7 cellular contexts compared by ENCODE assay signal in genomic region chrX:152713195-152713594, GRCh38. TPM values are rescaled to one million over a fixed set of nuclear protein-coding genes. Genes with fewer than 3 reads are reported as not detected.
"Had no signal": no experiment of that assay in that cellular context is flagged by ENCODE, and none has a peak within 500 bp of the region (broad histone marks: within the 10 kb centered on the region; RNA-seq: fewer than 3 reads in every experiment).

No MANE protein-coding gene starts in this region.

RNA-seq across cellular contexts. Expression of gene MAGEA2B, which starts 1.2 kb away (rescaled TPM):
- total RNA-seq: GM23248, H7, HFFc6, HT-29, IMR-90, LHCN-M2 had no signal
- polyA plus RNA-seq: GM23248, IMR-90 had no signal

RNA-seq across cellular contexts. Expression of gene CSAG2, which starts 4.1 kb away (rescaled TPM):
- total RNA-seq: GM23248, H4, HFFc6, HT-29, IMR-90, LHCN-M2 had no signal
- polyA plus RNA-seq: GM23248, IMR-90 had no signal

RNA-seq across cellular contexts. Expression of gene MAGEA3, which starts 14.6 kb away (rescaled TPM):
- total RNA-seq: GM23248, H7, IMR-90, LHCN-M2 had no signal
- polyA plus RNA-seq: GM23248, IMR-90 had no signal

RNA-seq across cellular contexts. Expression of gene CSAG1, which starts 20.3 kb away (rescaled TPM):
- total RNA-seq: GM23248, H7, IMR-90, LHCN-M2 had no signal
- polyA plus RNA-seq: IMR-90 had no signal

RNA-seq across cellular contexts. Expression of gene MAGEA12, which starts 20.4 kb away (rescaled TPM):
- total RNA-seq: H7, IMR-90, LHCN-M2 had no signal
- polyA plus RNA-seq: IMR-90 had no signal
